ENCODE assay signal across 30 cellular contexts in genomic region chr22:24219750-24220149, GRCh38. TPM values are rescaled to one million over a fixed set of nuclear protein-coding genes. Genes with fewer than 3 reads are reported as not detected.
"Had no signal": no experiment of that assay in that cellular context is flagged by ENCODE, and none has a peak within 500 bp of the region (broad histone marks: within the 10 kb centered on the region; RNA-seq: fewer than 3 reads in every experiment).

No MANE protein-coding gene starts in this region.

- DNase-seq: activated CD4-positive, alpha-beta memory T cell treated with anti-CD3 and anti-CD28 coated beads, Interleukin-2, amount 10 ng/mL, durations not matched to agents 7 days and 5 days; activated CD4-positive, alpha-beta T cell treated with anti-CD3 and anti-CD28 coated beads for 1 hour; activated CD4-positive, alpha-beta T cell treated with anti-CD3 and anti-CD28 coated beads for 4 hours; activated CD4-positive, alpha-beta T cell treated with anti-CD3 and anti-CD28 coated beads, Interleukin-2, amount 10 ng/mL, durations not matched to agents 7 days and 5 days; activated CD4-positive, alpha-beta T cell treated with anti-CD3 and anti-CD28 coated beads, Interleukin-2, amount 50 U/mL, for 4 hours; activated CD8-positive, alpha-beta memory T cell treated with anti-CD3 and anti-CD28 coated beads, Interleukin-2, amount 10 ng/mL, durations not matched to agents 7 days and 5 days; activated CD8-positive, alpha-beta memory T cell treated with anti-CD3 and anti-CD28 coated beads, Interleukin-2, amount 50 U/mL, for 4 hours; activated gamma-delta T cell; activated naive CD4-positive, alpha-beta T cell; activated naive CD4-positive, alpha-beta T cell treated with anti-CD3 and anti-CD28 coated beads, Interleukin-2, amount 10 ng/mL, durations not matched to agents 7 days and 5 days; activated naive CD8-positive, alpha-beta T cell treated with anti-CD3 and anti-CD28 coated beads, Interleukin-2, amount 10 ng/mL, durations not matched to agents 7 days and 5 days; activated T-cell treated with anti-CD3 and anti-CD28 coated beads, Interleukin-2, amount 50 U/mL, for 1 hour; activated T-cell treated with anti-CD3 and anti-CD28 coated beads, Interleukin-2, amount 50 U/mL, for 48 hours; brain microvascular endothelial cell; dermis blood vessel endothelial cell; effector CD4-positive, alpha-beta T cell; effector memory CD8-positive, alpha-beta T cell; erythroblast; foreskin keratinocyte; gastrocnemius medialis; glutamatergic neuron; T-helper 2 cell had no signal

- H3K4me1 Mint-ChIP-seq: activated CD4-positive, alpha-beta T cell treated with anti-CD3 and anti-CD28 coated beads, Interleukin-2, amount 10 ng/mL, durations not matched to agents 7 days and 5 days; activated naive CD4-positive, alpha-beta T cell treated with anti-CD3 and anti-CD28 coated beads, Interleukin-2, amount 10 ng/mL, durations not matched to agents 7 days and 5 days; central memory CD8-positive, alpha-beta T cell; WTC11 had no signal

- H3K27ac Mint-ChIP-seq: activated CD4-positive, alpha-beta memory T cell treated with anti-CD3 and anti-CD28 coated beads, Interleukin-2, amount 10 ng/mL, durations not matched to agents 7 days and 5 days; activated CD4-positive, alpha-beta T cell treated with anti-CD3 and anti-CD28 coated beads, Interleukin-2, amount 10 ng/mL, durations not matched to agents 7 days and 5 days; activated CD8-positive, alpha-beta memory T cell treated with anti-CD3 and anti-CD28 coated beads, Interleukin-2, amount 10 ng/mL, durations not matched to agents 7 days and 5 days; activated naive CD4-positive, alpha-beta T cell treated with anti-CD3 and anti-CD28 coated beads, Interleukin-2, amount 10 ng/mL, durations not matched to agents 7 days and 5 days; activated naive CD8-positive, alpha-beta T cell treated with anti-CD3 and anti-CD28 coated beads, Interleukin-2, amount 10 ng/mL, durations not matched to agents 7 days and 5 days; WTC11 had no signal

- H3K27ac ChIP-seq: brain microvascular endothelial cell, coronary artery, esophagus muscularis mucosa, foreskin keratinocyte, VCaP had no signal

- H3K4me1 ChIP-seq: esophagus muscularis mucosa, foreskin keratinocyte, gastrocnemius medialis had no signal

- H3K4me3 Mint-ChIP-seq: activated CD4-positive, alpha-beta memory T cell treated with anti-CD3 and anti-CD28 coated beads, Interleukin-2, amount 10 ng/mL, durations not matched to agents 7 days and 5 days; activated CD4-positive, alpha-beta T cell treated with anti-CD3 and anti-CD28 coated beads, Interleukin-2, amount 10 ng/mL, durations not matched to agents 7 days and 5 days; activated CD8-positive, alpha-beta memory T cell treated with anti-CD3 and anti-CD28 coated beads, Interleukin-2, amount 10 ng/mL, durations not matched to agents 7 days and 5 days; activated naive CD4-positive, alpha-beta T cell treated with anti-CD3 and anti-CD28 coated beads, Interleukin-2, amount 10 ng/mL, durations not matched to agents 7 days and 5 days; activated naive CD8-positive, alpha-beta T cell treated with anti-CD3 and anti-CD28 coated beads, Interleukin-2, amount 10 ng/mL, durations not matched to agents 7 days and 5 days; central memory CD8-positive, alpha-beta T cell; effector memory CD8-positive, alpha-beta T cell; WTC11 had no signal

- H3K27me3 Mint-ChIP-seq: activated CD4-positive, alpha-beta memory T cell treated with anti-CD3 and anti-CD28 coated beads, Interleukin-2, amount 10 ng/mL, durations not matched to agents 7 days and 5 days; activated naive CD8-positive, alpha-beta T cell treated with anti-CD3 and anti-CD28 coated beads, Interleukin-2, amount 10 ng/mL, durations not matched to agents 7 days and 5 days; central memory CD8-positive, alpha-beta T cell had no signal

- ATAC-seq: activated CD8-positive, alpha-beta memory T cell treated with anti-CD3 and anti-CD28 coated beads, Interleukin-2, amount 10 ng/mL, durations not matched to agents 7 days and 5 days; activated naive CD4-positive, alpha-beta T cell treated with anti-CD3 and anti-CD28 coated beads, Interleukin-2, amount 50 U/mL, for 72 hours; effector memory CD8-positive, alpha-beta T cell; foreskin keratinocyte; gastrocnemius medialis; WTC11 had no signal

- H3K36me3 ChIP-seq: gastrocnemius medialis had no signal

- H3K36me3 Mint-ChIP-seq: activated naive CD4-positive, alpha-beta T cell treated with anti-CD3 and anti-CD28 coated beads, Interleukin-2, amount 50 U/mL, for 72 hours; WTC11 had no signal

- H3K9me3 Mint-ChIP-seq: activated CD4-positive, alpha-beta memory T cell treated with anti-CD3 and anti-CD28 coated beads, Interleukin-2, amount 10 ng/mL, durations not matched to agents 7 days and 5 days; activated naive CD4-positive, alpha-beta T cell treated with anti-CD3 and anti-CD28 coated beads, Interleukin-2, amount 50 U/mL, for 72 hours; central memory CD8-positive, alpha-beta T cell; effector memory CD8-positive, alpha-beta T cell had no signal

- H3K27me3 ChIP-seq: brain microvascular endothelial cell, esophagus muscularis mucosa, foreskin keratinocyte, gastrocnemius medialis had no signal

- H3K4me3 ChIP-seq: coronary artery, esophagus muscularis mucosa, gastrocnemius medialis had no signal

RNA-seq across cellular contexts. Expression of gene GGT5, which starts 25.1 kb away (rescaled TPM):
- total RNA-seq: activated CD4-positive, alpha-beta memory T cell treated with anti-CD3 and anti-CD28 coated beads, Interleukin-2, amount 10 ng/mL, durations not matched to agents 7 days and 5 days; activated CD8-positive, alpha-beta memory T cell treated with anti-CD3 and anti-CD28 coated beads for 36 hours; bronchial epithelial cell; foreskin keratinocyte had no signal
- polyA plus RNA-seq: foreskin keratinocyte had no signal
